Comparison of ENCODE assay signal across 1 cellular context in genomic region chr1:1425753-1426495, GRCh38.
TF ChIP-seq lines count a peak whose summit lies in the region.

No MANE protein-coding gene starts in this region.

TF ChIP-seq in HepG2, 621 proteins besides CTCF, POLR2A, EP300 and RAD21 (continued from another document and continues in another):
- peak; percentile 24; the same call in 1 of the 2 replicates for TF ChIP-seq TFAP4 (IDR thresholded peaks at IDR 0.05; ENCODE audit: borderline replicate concordance, low read depth)
- TF ChIP-seq ZNF768 (CRISPR knock-in tag; IDR thresholded peaks at IDR 0.05) = peak; percentile 36; the same call in 1 of the 2 replicates
- peak; percentile 31; the same call in 1 of the 2 replicates for TF ChIP-seq KDM5B (CRISPR knock-in tag; IDR thresholded peaks at IDR 0.05; ENCODE audit: borderline replicate concordance)
- no peak for TF ChIP-seq U2AF2 (IDR thresholded peaks at IDR 0.05; ENCODE audit: low read depth, low read length)
- peak; percentile 49; the same call in 1 of the 2 replicates for TF ChIP-seq HNF4G (IDR thresholded peaks at IDR 0.05; ENCODE audit: borderline replicate concordance, low read depth, low read length)
- no peak for TF ChIP-seq HNF4G (CRISPR knock-in tag; IDR thresholded peaks at IDR 0.05; ENCODE audit: borderline replicate concordance, low read depth)
- TF ChIP-seq ZBTB38 (CRISPR knock-in tag; IDR thresholded peaks at IDR 0.05) = peak; percentile 18; the same call in 1 of the 2 replicates
- no peak for TF ChIP-seq CREBL2 (CRISPR knock-in tag; IDR thresholded peaks at IDR 0.05; ENCODE audit: borderline replicate concordance)
- TF ChIP-seq PHF8 (CRISPR knock-in tag; IDR thresholded peaks at IDR 0.05) = peak; percentile 60
- peak; percentile 48; the same call in 1 of the 2 replicates for TF ChIP-seq ZNF746 (CRISPR knock-in tag; IDR thresholded peaks at IDR 0.05)
- no peak for TF ChIP-seq ZNF318 (CRISPR knock-in tag; IDR thresholded peaks at IDR 0.05)
- peak; percentile 26; the same call in 1 of the 2 replicates for TF ChIP-seq ZC3H13 (CRISPR knock-in tag; IDR thresholded peaks at IDR 0.05)
- no peak for TF ChIP-seq ZHX1 (CRISPR knock-in tag; IDR thresholded peaks at IDR 0.05; ENCODE audit: low read depth)
- TF ChIP-seq DPF2 (CRISPR knock-in tag; IDR thresholded peaks at IDR 0.05; ENCODE audit: borderline replicate concordance, low read depth) = no peak
- peak; percentile 27; the same call in 1 of the 2 replicates for TF ChIP-seq ZSCAN5A (CRISPR knock-in tag; IDR thresholded peaks at IDR 0.05; ENCODE audit: borderline replicate concordance)
- no peak for TF ChIP-seq ZNF704 (CRISPR knock-in tag; IDR thresholded peaks at IDR 0.05; ENCODE audit: borderline replicate concordance)
- TF ChIP-seq GABPB1 (CRISPR knock-in tag; IDR thresholded peaks at IDR 0.05) = peak; percentile 60
- 0 out of 2 replicates have a peak, but pooled peaks have one; percentile 33 for TF ChIP-seq ZNF512B (CRISPR knock-in tag; IDR thresholded peaks at IDR 0.05; ENCODE audit: borderline replicate concordance)
- TF ChIP-seq GLMP (CRISPR knock-in tag; IDR thresholded peaks at IDR 0.05; ENCODE audit: borderline replicate concordance) = no peak
- TF ChIP-seq SAFB2 (CRISPR knock-in tag; IDR thresholded peaks at IDR 0.05; ENCODE audit: borderline replicate concordance, low read depth) = 0 out of 2 replicates have a peak, but pooled peaks have one; percentile 58
- TF ChIP-seq ZNF740 (CRISPR knock-in tag; IDR thresholded peaks at IDR 0.05) = peak; percentile 68; the same call in 1 of the 2 replicates
- 0 out of 2 replicates have a peak, but pooled peaks have one; percentile 35 for TF ChIP-seq HDAC2 (CRISPR knock-in tag; IDR thresholded peaks at IDR 0.05)
- peak; percentile 82 for TF ChIP-seq RBFOX2 (IDR thresholded peaks at IDR 0.05; ENCODE audit: low read depth, low read length)
- 0 out of 2 replicates have a peak, but pooled peaks have one; percentile 28 for TF ChIP-seq MAZ (IDR thresholded peaks at IDR 0.05; ENCODE audit: borderline replicate concordance, low read depth, low read length)
- TF ChIP-seq MAZ (CRISPR knock-in tag; IDR thresholded peaks at IDR 0.05; ENCODE audit: low read depth) = peak; percentile 71
- TF ChIP-seq MTF2 (CRISPR knock-in tag; IDR thresholded peaks at IDR 0.05; ENCODE audit: borderline replicate concordance) = 0 out of 2 replicates have a peak, but pooled peaks have one; percentile 45
- TF ChIP-seq RNF219 (CRISPR knock-in tag; IDR thresholded peaks at IDR 0.05) = no peak
- peak; percentile 89 for TF ChIP-seq AGO2 (optimal IDR thresholded peaks at IDR 0.05; ENCODE audit: low read depth, low read length)
- no peak for TF ChIP-seq ZNF350 (CRISPR knock-in tag; IDR thresholded peaks at IDR 0.05; ENCODE audit: borderline replicate concordance, low read depth)
- no peak for TF ChIP-seq KLF11 (CRISPR knock-in tag; IDR thresholded peaks at IDR 0.05)
- peak; percentile 76 for TF ChIP-seq ZNF292 (CRISPR knock-in tag; IDR thresholded peaks at IDR 0.05; ENCODE audit: borderline replicate concordance, low read depth)
- TF ChIP-seq GTF2F1 (IDR thresholded peaks at IDR 0.05; ENCODE audit: low read length) = no peak
- 0 out of 2 replicates have a peak, but pooled peaks have one; percentile 44 for TF ChIP-seq CAMTA2 (CRISPR knock-in tag; IDR thresholded peaks at IDR 0.05; ENCODE audit: borderline replicate concordance)
- TF ChIP-seq NR2F2 (IDR thresholded peaks at IDR 0.05; ENCODE audit: borderline replicate concordance, low read depth) = no peak
- no peak for TF ChIP-seq MAFG (CRISPR knock-in tag; IDR thresholded peaks at IDR 0.05)
- no peak for TF ChIP-seq FOXA3 (CRISPR knock-in tag; IDR thresholded peaks at IDR 0.05)
